Comparison of ENCODE assay signal across 1 cellular context in genomic region chr2:231456295-231457004, GRCh38.
TF ChIP-seq lines count a peak whose summit lies in the region.

No MANE protein-coding gene starts in this region.

TF ChIP-seq in K562, 482 proteins besides CTCF, POLR2A, EP300 and RAD21:
- no peak for TF ChIP-seq ATF6 (CRISPR knock-in tag; IDR thresholded peaks at IDR 0.05)
- no peak for TF ChIP-seq CBX1 (IDR thresholded peaks at IDR 0.05; ENCODE audit: low read depth)
- no peak for TF ChIP-seq SRSF9 (IDR thresholded peaks at IDR 0.05; ENCODE audit: borderline replicate concordance, low read depth, low read length)
- TF ChIP-seq NELFE (IDR thresholded peaks at IDR 0.05; ENCODE audit: insufficient read depth, insufficient read length) = no peak
- TF ChIP-seq STAG1 (CRISPR knock-in tag; IDR thresholded peaks at IDR 0.05; ENCODE audit: borderline replicate concordance) = no peak
- no peak for TF ChIP-seq FUS (optimal IDR thresholded peaks at IDR 0.05; ENCODE audit: low read depth, low read length)
- 0 out of 2 replicates have a peak, but pooled peaks have one; percentile 46 for TF ChIP-seq POLR2AphosphoS2 (IDR thresholded peaks at IDR 0.05; ENCODE audit: low read length)
- TF ChIP-seq ZBTB43 (CRISPR knock-in tag; IDR thresholded peaks at IDR 0.05) = no peak
- TF ChIP-seq PTTG1 (tag; IDR thresholded peaks at IDR 0.05; ENCODE audit: low read depth) = no peak
- TF ChIP-seq PHB (CRISPR knock-in tag; IDR thresholded peaks at IDR 0.05) = no peak
- TF ChIP-seq NR0B1 (IDR thresholded peaks at IDR 0.05; ENCODE audit: partially characterized antibody) = no peak
- no peak for TF ChIP-seq TAL1 (IDR thresholded peaks at IDR 0.05)
- no peak for TF ChIP-seq HOMEZ (CRISPR knock-in tag; IDR thresholded peaks at IDR 0.05)
- peak; percentile 51 for TF ChIP-seq TFE3 (CRISPR knock-in tag; IDR thresholded peaks at IDR 0.05)
- peak; percentile 39; the same call in 1 of the 2 replicates for TF ChIP-seq RBFOX2 (IDR thresholded peaks at IDR 0.05; ENCODE audit: low read depth, low read length)
- TF ChIP-seq MXD1 (CRISPR knock-in tag; IDR thresholded peaks at IDR 0.05; ENCODE audit: borderline replicate concordance, poor library complexity, severe bottlenecking) = no peak
- TF ChIP-seq ESRRA (IDR thresholded peaks at IDR 0.05; ENCODE audit: borderline replicate concordance, low read depth) = no peak
- TF ChIP-seq CREM (IDR thresholded peaks at IDR 0.05; ENCODE audit: low read depth) = no peak
- no peak for TF ChIP-seq CREB1 (IDR thresholded peaks at IDR 0.05)
- no peak for TF ChIP-seq CREB1 (CRISPR knock-in tag; IDR thresholded peaks at IDR 0.05)
- no peak for TF ChIP-seq SRSF7 (optimal IDR thresholded peaks at IDR 0.05; ENCODE audit: low read depth, low read length)
- no peak for TF ChIP-seq ZNF318 (IDR thresholded peaks at IDR 0.05; ENCODE audit: borderline replicate concordance in 1 of 2, low read depth in 1 of 2)
- TF ChIP-seq REST (CRISPR knock-in tag; IDR thresholded peaks at IDR 0.05; ENCODE audit: low read depth) = no peak
- no peak for TF ChIP-seq SLC30A9 (CRISPR knock-in tag; IDR thresholded peaks at IDR 0.05)
- TF ChIP-seq RBM15 (IDR thresholded peaks at IDR 0.05; ENCODE audit: insufficient read depth, low read length) = no peak
- no peak for TF ChIP-seq ZZZ3 (IDR thresholded peaks at IDR 0.05)
